8 cellular contexts compared by ENCODE assay signal in genomic region chr11:63917685-63918523, GRCh38.
DNase-seq lines count a peak whose midpoint lies in the region; ATAC-seq, FAIRE-seq and TF ChIP-seq lines count a peak whose summit lies in the region.
"Had no signal": no experiment of that assay in that cellular context is flagged by ENCODE, and none has a peak within 500 bp of the region (broad histone marks: within the 10 kb centered on the region; RNA-seq: fewer than 3 reads in every experiment).

No MANE protein-coding gene starts in this region.

- no peaks in the 10 kb centered on the region for H3K9me3 Mint-ChIP-seq in activated T-cell treated with anti-CD3 and anti-CD28 coated beads, Interleukin-2, amount 50 U/mL, for 24 hours
- no peaks in the 10 kb centered on the region for H3K9me3 Mint-ChIP-seq in nephron
- H3K9me3 Mint-ChIP-seq: activated naive CD4-positive, alpha-beta T cell treated with anti-CD3 and anti-CD28 coated beads, Interleukin-2, amount 50 U/mL, for 72 hours had no signal

- ATAC-seq in GM19397 (IDR thresholded peaks at IDR 0.05; ENCODE audit: unreplicated experiment) (no peak), HG03565 (IDR thresholded peaks at IDR 0.05; ENCODE audit: unreplicated experiment) (no peak)

- peak overlapping the region; percentile 46 for H3K4me3 Mint-ChIP-seq in activated T-cell treated with anti-CD3 and anti-CD28 coated beads, Interleukin-2, amount 50 U/mL, for 24 hours
- peak overlapping the region; percentile 82 to 86 (median 84) for H3K4me3 Mint-ChIP-seq in nephron

- H3K27ac Mint-ChIP-seq in activated T-cell treated with anti-CD3 and anti-CD28 coated beads, Interleukin-2, amount 50 U/mL, for 24 hours, result peak overlapping the region; percentile 57
- H3K27ac Mint-ChIP-seq in nephron, result peak overlapping the region; percentile 93 to 97 (median 94)
- H3K27ac Mint-ChIP-seq: activated naive CD4-positive, alpha-beta T cell treated with anti-CD3 and anti-CD28 coated beads, Interleukin-2, amount 50 U/mL, for 72 hours had no signal

- H3K4me1 Mint-ChIP-seq in activated T-cell treated with anti-CD3 and anti-CD28 coated beads, Interleukin-2, amount 50 U/mL, for 24 hours (ENCODE audit: low read depth), result peaks cover 16% of the 10 kb centered on the region
- H3K4me1 Mint-ChIP-seq in nephron, result peaks cover 25% of the 10 kb centered on the region

- H3K4me3 ChIP-seq in fibroblast of mammary gland (ENCODE audit: control insufficient read depth, low read depth, low read length), result peak overlapping the region; percentile 43

- FAIRE-seq in GM19239 (lab: Jason Lieb, UNC), result no peak

- H3K27me3 Mint-ChIP-seq in activated T-cell treated with anti-CD3 and anti-CD28 coated beads, Interleukin-2, amount 50 U/mL, for 24 hours, result peaks cover 3% of the 10 kb centered on the region
- H3K27me3 Mint-ChIP-seq in nephron (ENCODE audit: low read depth), result peaks cover 7% of the 10 kb centered on the region

- DNase-seq in GM19239 (ENCODE audit: insufficient read length, low spot score) (peak; percentile 48), NCI-H446 (lab: John Stamatoyannopoulos, UW) (peak; percentile 53 to 86), fibroblast of mammary gland (ENCODE audit: low read depth) (no peak)
- DNase-seq in activated T-cell treated with anti-CD3 and anti-CD28 coated beads, Interleukin-2, amount 50 U/mL, for 24 hours, result peak; percentile 57

- TF ChIP-seq CTCF in fibroblast of mammary gland (conservative IDR thresholded peaks at IDR 0.05; ENCODE audit: control insufficient read depth, insufficient read depth, low read depth, low read length) (no peak), nephron (IDR thresholded peaks at IDR 0.05; ENCODE audit: unreplicated experiment in 3 of 3) (no peak)

- H3K36me3 Mint-ChIP-seq in activated T-cell treated with anti-CD3 and anti-CD28 coated beads, Interleukin-2, amount 50 U/mL, for 24 hours (ENCODE audit: low read depth), result no peaks in the 10 kb centered on the region
- peaks cover 7% of the 10 kb centered on the region for H3K36me3 Mint-ChIP-seq in nephron (ENCODE audit: low read depth)
- H3K36me3 Mint-ChIP-seq: activated naive CD4-positive, alpha-beta T cell treated with anti-CD3 and anti-CD28 coated beads, Interleukin-2, amount 50 U/mL, for 72 hours had no signal
